1 cellular context compared by ENCODE assay signal in the genomic region with DNA sequence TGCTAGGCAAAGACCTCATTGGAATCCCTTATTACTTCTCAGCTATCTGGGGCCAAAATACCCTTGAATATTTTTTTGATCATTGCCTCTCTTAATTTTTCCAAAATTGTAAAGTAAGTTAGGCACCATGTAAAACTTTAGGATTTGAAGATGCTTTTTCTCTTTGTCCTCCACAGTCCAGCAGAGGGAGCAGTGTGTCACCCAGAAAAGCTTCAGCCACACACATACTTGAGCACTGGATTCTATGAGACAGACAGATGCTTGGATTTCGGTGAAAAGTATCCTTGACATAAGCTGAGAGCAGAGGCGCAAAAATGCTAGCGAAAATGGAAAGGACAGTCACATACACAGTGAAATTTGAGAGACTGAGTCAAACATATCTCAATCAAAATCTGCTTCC.
TF ChIP-seq lines count a peak whose summit lies in the region.

No MANE protein-coding gene starts in this region.

TF ChIP-seq in GM23338, 12 proteins besides CTCF, POLR2A, EP300 and RAD21 (continued from another document):
- no peak for TF ChIP-seq EZH2phosphoT487 (IDR thresholded peaks at IDR 0.05; ENCODE audit: unreplicated experiment)
